ENCODE assay signal across 1 cellular context in genomic region chr19:15463865-15464371, GRCh38.
TF ChIP-seq lines count a peak whose summit lies in the region.

No MANE protein-coding gene starts in this region.

TF ChIP-seq in SK-N-SH, 30 proteins besides CTCF, POLR2A, EP300 and RAD21 (continued from another document):
- TF ChIP-seq IRF3 (IDR thresholded peaks at IDR 0.05; ENCODE audit: low read depth, low read length) (no peak), EZH2phosphoT487 (IDR thresholded peaks at IDR 0.05; ENCODE audit: borderline replicate concordance, low read depth) (no peak), PBX3 (IDR thresholded peaks at IDR 0.05) (no peak), ZBTB33 (IDR thresholded peaks at IDR 0.05; ENCODE audit: borderline replicate concordance, low read depth) (no peak), CHD2 (IDR thresholded peaks at IDR 0.05; ENCODE audit: low read length, partially characterized antibody) (no peak), TCF12 (IDR thresholded peaks at IDR 0.05) (no peak), GABPA (IDR thresholded peaks at IDR 0.05; ENCODE audit: low read depth) (no peak), MXI1 (IDR thresholded peaks at IDR 0.05; ENCODE audit: low read depth, low read length) (no peak)
